20 cellular contexts compared by ENCODE assay signal in the genomic region with DNA sequence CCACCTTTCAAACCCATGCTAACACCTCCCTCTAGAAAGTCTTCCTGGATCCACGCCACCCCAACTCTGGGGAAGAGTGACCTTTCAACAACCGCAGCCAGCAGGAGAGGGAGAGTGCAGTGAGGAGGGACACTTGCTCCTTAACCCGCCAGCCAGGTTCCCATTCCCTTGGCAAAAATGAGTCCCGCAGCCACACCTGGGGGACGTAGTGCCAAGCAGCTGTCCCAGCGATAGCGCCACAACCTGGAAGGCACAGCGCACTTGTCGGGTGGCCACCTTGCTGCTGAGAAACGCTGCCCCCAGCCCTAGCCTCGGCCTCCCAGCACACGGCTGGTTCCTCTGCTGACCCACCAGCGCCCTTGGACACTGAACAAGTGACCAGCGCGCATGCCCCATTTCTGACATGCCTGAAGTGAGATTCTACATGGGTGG.
A peak's percentile ranks its signal among the peaks of the same experiment; 100 is the strongest.
DNase-seq lines count a peak whose midpoint lies in the region; ATAC-seq and TF ChIP-seq lines count a peak whose summit lies in the region.
"Had no signal": no experiment of that assay in that cellular context is flagged by ENCODE, and none has a peak within 500 bp of the region (broad histone marks: within the 10 kb centered on the region; RNA-seq: fewer than 3 reads in every experiment).

No MANE protein-coding gene starts in this region.

- no peaks in the 10 kb centered on the region for H3K27me3 ChIP-seq in GM23248 (replicated peaks; ENCODE audit: insufficient read depth)
- H3K27me3 ChIP-seq: gastroesophageal sphincter, SJCRH30 had no signal

- H3K9ac ChIP-seq in GM23248 = no peak overlapping the region

- H3K79me2 ChIP-seq in GM23248 (ENCODE audit: insufficient read depth) = no peaks in the 10 kb centered on the region

- CTCF ChIA-PET in T-cell (lab: Charles Lee) = no interaction called here

- peaks cover 74% of the 10 kb centered on the region for H3K4me1 Mint-ChIP-seq in stimulated activated naive CD8-positive, alpha-beta T cell treated with anti-CD3 and anti-CD28 coated beads, Interleukin-15, amount 100 ng/mL, for 72 hours
- peaks cover 62 to 73% (median 63%) of the 10 kb centered on the region in 3 donors for H3K4me1 Mint-ChIP-seq in T-cell
- H3K4me1 Mint-ChIP-seq in natural killer cell treated with Interleukin-12 subunit alpha and Interleukin-12 subunit beta and Interleukin-15 and Interleukin-18, amount 100 ng/mL, for 72 hours (ENCODE audit: low read depth in 2 of 2) = peaks cover 22 to 28% of the 10 kb centered on the region in 2 donors

- H3F3A ChIP-seq in GM23248 (ENCODE audit: insufficient read depth) = no peaks in the 10 kb centered on the region

- ATAC-seq in stimulated activated naive CD8-positive, alpha-beta T cell treated with anti-CD3 and anti-CD28 coated beads, Interleukin-15, amount 100 ng/mL, for 72 hours = no peak
- no peak for ATAC-seq in stimulated activated naive CD8-positive, alpha-beta T cell treated with anti-CD3 and anti-CD28 coated beads, Interleukin-15, Interleukin-2, amounts not matched to agents 100 U/mL and 50 U/mL, for 24 hours
- ATAC-seq in T-cell (replicated peaks in 1 of 4) = no peak
- ATAC-seq in natural killer cell treated with Interleukin-12 subunit alpha and Interleukin-12 subunit beta and Interleukin-15 and Interleukin-18, amount 100 ng/mL, for 72 hours = no peak
- ATAC-seq: esophagus mucosa, gastroesophageal sphincter had no signal

- peaks cover 3 to 6% of the 10 kb centered on the region in 2 donors for H3K9me3 Mint-ChIP-seq in stimulated activated naive CD8-positive, alpha-beta T cell treated with anti-CD3 and anti-CD28 coated beads, Interleukin-15, amount 100 ng/mL, for 72 hours
- no peaks in the 10 kb centered on the region for H3K9me3 Mint-ChIP-seq in T-cell
- H3K9me3 Mint-ChIP-seq in natural killer cell treated with Interleukin-12 subunit alpha and Interleukin-12 subunit beta and Interleukin-15 and Interleukin-18, amount 100 ng/mL, for 72 hours = no peaks in the 10 kb centered on the region
- H3K9me3 Mint-ChIP-seq: nephron progenitor cell had no signal

- H3K4me3 ChIP-seq in GM23248 = no peak overlapping the region
- H3K4me3 ChIP-seq: gastroesophageal sphincter, SJCRH30, tibial artery had no signal

- no peaks in the 10 kb centered on the region for H3K36me3 Mint-ChIP-seq in T-cell
- no peaks in the 10 kb centered on the region for H3K36me3 Mint-ChIP-seq in natural killer cell treated with Interleukin-12 subunit alpha and Interleukin-12 subunit beta and Interleukin-15 and Interleukin-18, amount 100 ng/mL, for 72 hours

- H3K9me3 ChIP-seq in GM23248 (ENCODE audit: low read depth) = no peaks in the 10 kb centered on the region
- H3K9me3 ChIP-seq: gastroesophageal sphincter, SJCRH30, tibial artery had no signal

- in situ Hi-C loops in GM13976 (cut with MboI; ENCODE audit: low sequenced_read_pairs, unreplicated experiment) = no loop called here
- in situ Hi-C loops in GM23248 (cut with MboI) = no loop called here

- TF ChIP-seq CTCF in GM13976 (IDR thresholded peaks at IDR 0.05; ENCODE audit: borderline replicate concordance, control extremely low read depth, extremely low read depth, insufficient read depth, missing control alignments) = no peak

- WGBS in GM23248 (ENCODE audit: low coverage in 1 of 2, low lambda C conversion rate in 2 of 2, missing lambda C conversion rate in 2 of 2), 2 experiments = 91 to 93% methylated on average over 15 of the region's 15 CpGs

- H3K4me3 Mint-ChIP-seq in stimulated activated naive CD8-positive, alpha-beta T cell treated with anti-CD3 and anti-CD28 coated beads, Interleukin-15, amount 100 ng/mL, for 72 hours = peak overlapping the region; percentile 86 to 96
- H3K4me3 Mint-ChIP-seq in T-cell = peak overlapping the region in 2 of 3 donors; percentile 36 to 81
- H3K4me3 Mint-ChIP-seq in natural killer cell treated with Interleukin-12 subunit alpha and Interleukin-12 subunit beta and Interleukin-15 and Interleukin-18, amount 100 ng/mL, for 72 hours = no peak overlapping the region
- H3K4me3 Mint-ChIP-seq: nephron progenitor cell had no signal

- POLR2A ChIA-PET in T-cell (lab: Charles Lee) = no interaction called here

- no peaks in the 10 kb centered on the region for H3K9me2 ChIP-seq in GM23248 (ENCODE audit: insufficient read depth)

- H3K27me3 Mint-ChIP-seq in stimulated activated naive CD8-positive, alpha-beta T cell treated with anti-CD3 and anti-CD28 coated beads, Interleukin-15, amount 100 ng/mL, for 72 hours = no peaks in the 10 kb centered on the region
- H3K27me3 Mint-ChIP-seq in T-cell = peaks cover 0 to 8% of the 10 kb centered on the region in 2 donors
- peaks cover 0 to 4% of the 10 kb centered on the region in 2 donors for H3K27me3 Mint-ChIP-seq in natural killer cell treated with Interleukin-12 subunit alpha and Interleukin-12 subunit beta and Interleukin-15 and Interleukin-18, amount 100 ng/mL, for 72 hours

- no peak overlapping the region for H3K27ac ChIP-seq in GM23248
- H3K27ac ChIP-seq: gastroesophageal sphincter, SJCRH30, tibial artery had no signal

- no peaks in the 10 kb centered on the region for H3K36me3 ChIP-seq in GM23248 (ENCODE audit: low read depth)
- H3K36me3 ChIP-seq: SJCRH30, tibial artery had no signal

- no peak overlapping the region for H3K4me2 ChIP-seq in GM23248 (ENCODE audit: unreplicated experiment)

- no peak for DNase-seq in stimulated activated naive CD8-positive, alpha-beta T cell treated with anti-CD3 and anti-CD28 coated beads, Interleukin-15, amount 100 ng/mL, for 72 hours
- DNase-seq in stimulated activated naive CD8-positive, alpha-beta T cell treated with anti-CD3 and anti-CD28 coated beads, Interleukin-15, Interleukin-2, amounts not matched to agents 100 U/mL and 50 U/mL, for 24 hours = no peak
- DNase-seq in T-cell = peak in 1 of 34 experiments; percentile 23
- DNase-seq in natural killer cell treated with Interleukin-12 subunit alpha and Interleukin-12 subunit beta and Interleukin-15 and Interleukin-18, amount 100 ng/mL, for 72 hours (ENCODE audit: low spot score) = no peak
- no peak for DNase-seq in HuH-7 (ENCODE audit: low spot score)
- no peak for DNase-seq in GM13976 (ENCODE audit: low spot score)
- DNase-seq in GM23248 = no peak
- DNase-seq: activated CD4-positive, CD25-positive, alpha-beta regulatory T cell; Calu3; central memory CD4-positive, alpha-beta T cell; mesendoderm; NCI-H1417 treated with DMSO at 0.1 percent for 48 hours; NCI-H526 treated with DMSO at 0.1 percent for 48 hours; nephron progenitor cell; OCI-M1; T-helper 9 cell had no signal

- no peak overlapping the region for H2AFZ ChIP-seq in GM23248

- H3K27ac Mint-ChIP-seq in stimulated activated naive CD8-positive, alpha-beta T cell treated with anti-CD3 and anti-CD28 coated beads, Interleukin-15, amount 100 ng/mL, for 72 hours = peak overlapping the region; percentile 100
- peak overlapping the region; percentile 97 to 99 for H3K27ac Mint-ChIP-seq in T-cell
- peak overlapping the region; percentile 90 to 99 for H3K27ac Mint-ChIP-seq in natural killer cell treated with Interleukin-12 subunit alpha and Interleukin-12 subunit beta and Interleukin-15 and Interleukin-18, amount 100 ng/mL, for 72 hours
- H3K27ac Mint-ChIP-seq: nephron progenitor cell had no signal

- no peaks in the 10 kb centered on the region for H4K20me1 ChIP-seq in GM23248 (ENCODE audit: insufficient read depth)

- no peaks in the 10 kb centered on the region for H3K4me1 ChIP-seq in GM23248 (ENCODE audit: insufficient read depth)
- H3K4me1 ChIP-seq: gastroesophageal sphincter, tibial artery had no signal
